ENCODE assay signal across 1 cellular context in the genomic region with DNA sequence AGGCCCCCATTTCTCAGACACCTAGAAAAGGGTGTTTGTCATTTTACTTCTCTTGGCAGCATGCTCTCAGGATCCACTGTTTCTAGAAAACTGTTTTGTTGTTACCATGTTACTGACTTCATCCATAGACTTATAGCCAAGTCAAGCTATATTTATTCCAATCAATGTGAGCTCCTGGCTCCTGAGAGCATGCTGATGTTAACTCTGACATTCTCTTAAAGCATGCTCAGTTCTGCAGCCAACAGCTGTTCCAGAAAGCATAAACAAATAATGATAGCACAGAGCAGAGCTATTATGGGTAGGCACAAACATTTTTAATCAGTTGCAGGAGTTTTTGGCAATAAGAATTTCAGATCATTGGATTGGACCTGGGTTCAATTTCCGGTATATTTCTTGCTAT.
TF ChIP-seq lines count a peak whose summit lies in the region.

No MANE protein-coding gene starts in this region.

TF ChIP-seq in HEK293T, 16 proteins besides CTCF, POLR2A, EP300 and RAD21 (continued from another document):
- TF ChIP-seq HDGF (IDR thresholded peaks at IDR 0.05; ENCODE audit: borderline replicate concordance) (no peak), FOXK2 (IDR thresholded peaks at IDR 0.05) (no peak)
